16 cellular contexts compared by ENCODE assay signal in the genomic region with DNA sequence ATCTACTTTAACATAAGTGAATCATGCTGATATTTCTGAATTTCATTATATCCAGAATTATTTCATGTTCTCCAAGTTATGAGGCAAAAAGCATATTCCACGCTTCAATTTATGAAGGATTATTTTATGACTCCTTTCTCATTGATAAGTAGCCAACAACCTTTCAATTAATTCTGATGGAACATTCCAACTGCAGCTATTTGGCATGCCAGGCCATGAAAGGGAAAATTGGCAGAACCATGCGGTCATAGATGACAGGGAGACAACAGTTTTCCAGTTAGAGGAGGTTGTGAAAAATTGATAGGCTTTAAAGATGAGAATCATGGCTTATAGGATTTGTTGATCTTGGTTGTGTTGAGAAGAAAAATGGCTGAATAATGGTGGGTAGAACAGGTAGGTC.
"Had no signal": no experiment of that assay in that cellular context is flagged by ENCODE, and none has a peak within 500 bp of the region (broad histone marks: within the 10 kb centered on the region; RNA-seq: fewer than 3 reads in every experiment).

No MANE protein-coding gene starts in this region.

- H3K27ac Mint-ChIP-seq: activated naive CD4-positive, alpha-beta T cell treated with anti-CD3 and anti-CD28 coated beads, Interleukin-2, amount 10 ng/mL, durations not matched to agents 7 days and 5 days; T-cell had no signal

- H3K4me3 ChIP-seq: gastrocnemius medialis, lung had no signal

- H3K9me3 ChIP-seq: gastrocnemius medialis had no signal

- H3K27me3 ChIP-seq: brain microvascular endothelial cell, gastrocnemius medialis had no signal

- ATAC-seq: gastrocnemius medialis, left colon, T-cell had no signal

- H3K9me3 Mint-ChIP-seq: T-cell had no signal

- H3K79me2 ChIP-seq: parathyroid adenoma had no signal

- H3K4me3 Mint-ChIP-seq: activated naive CD4-positive, alpha-beta T cell treated with anti-CD3 and anti-CD28 coated beads, Interleukin-2, amount 10 ng/mL, durations not matched to agents 7 days and 5 days; naive B cell; T-cell had no signal

- H3K4me1 ChIP-seq: parathyroid adenoma had no signal

- DNase-seq: activated CD4-positive, alpha-beta T cell treated with anti-CD3 and anti-CD28 coated beads for 4 hours; activated CD8-positive, alpha-beta memory T cell treated with anti-CD3 and anti-CD28 coated beads for 24 hours; activated naive CD4-positive, alpha-beta T cell treated with anti-CD3 and anti-CD28 coated beads, Interleukin-2, amount 10 ng/mL, durations not matched to agents 7 days and 5 days; activated T-cell treated with anti-CD3 and anti-CD28 coated beads for 4 hours; brain microvascular endothelial cell; dermis blood vessel endothelial cell; gastrocnemius medialis; left colon; naive B cell; stimulated activated CD4-positive, alpha-beta T cell treated with anti-CD3 and anti-CD28 coated beads, Interleukin-12 subunit alpha, Interleukin-12 subunit beta, amount 100 ng/mL, for 4 hours; stimulated activated CD4-positive, alpha-beta T cell treated with anti-CD3 and anti-CD28 coated beads, Interleukin-2, amount 100 ng/mL, for 24 hours; T-cell had no signal

- H3K27ac ChIP-seq: brain microvascular endothelial cell, gastrocnemius medialis, parathyroid adenoma had no signal

- FAIRE-seq: islet of Langerhans, urothelium cell line had no signal

- H3K9ac ChIP-seq: parathyroid adenoma had no signal

- H2AFZ ChIP-seq: parathyroid adenoma had no signal

- H3K27me3 Mint-ChIP-seq: activated naive CD4-positive, alpha-beta T cell treated with anti-CD3 and anti-CD28 coated beads, Interleukin-2, amount 10 ng/mL, durations not matched to agents 7 days and 5 days; naive B cell; T-cell had no signal

- H3K36me3 ChIP-seq: brain microvascular endothelial cell, gastrocnemius medialis had no signal
